Comparison of ENCODE assay signal across 30 cellular contexts in genomic region chr2:142907653-142908052, GRCh38. TPM values are rescaled to one million over a fixed set of nuclear protein-coding genes. Genes with fewer than 3 reads are reported as not detected.
"Had no signal": no experiment of that assay in that cellular context is flagged by ENCODE, and none has a peak within 500 bp of the region (broad histone marks: within the 10 kb centered on the region; RNA-seq: fewer than 3 reads in every experiment).

No MANE protein-coding gene starts in this region.

- H3K4me1 ChIP-seq: ascending aorta, body of pancreas had no signal

- H3K27me3 Mint-ChIP-seq: activated B cell treated with CpG ODN at 0.5 μM for 24 hours; activated naive CD8-positive, alpha-beta T cell treated with anti-CD3 and anti-CD28 coated beads, Interleukin-2, amount 50 U/mL, for 24 hours had no signal

- H3K36me3 Mint-ChIP-seq: activated naive CD4-positive, alpha-beta T cell treated with anti-CD3 and anti-CD28 coated beads, Interleukin-2, amount 50 U/mL, for 72 hours; T-cell had no signal

- H3K9me3 ChIP-seq: ascending aorta, body of pancreas, MG63 had no signal

- ATAC-seq: activated naive CD4-positive, alpha-beta T cell treated with anti-CD3 and anti-CD28 coated beads, Interleukin-2, amount 50 U/mL, for 72 hours; activated naive CD8-positive, alpha-beta T cell treated with anti-CD3 and anti-CD28 coated beads, Interleukin-2, amount 50 U/mL, for 24 hours; activated T-cell treated with anti-CD3 and anti-CD28 coated beads, Interleukin-2, amount 50 U/mL, for 4 hours; body of pancreas; T-cell had no signal

- H3K27ac Mint-ChIP-seq: activated B cell treated with CpG ODN at 0.5 μM for 24 hours; activated CD4-positive, alpha-beta T cell treated with anti-CD3 and anti-CD28 coated beads, Interleukin-2, amount 10 ng/mL, durations not matched to agents 24 days and 14 days; activated naive CD4-positive, alpha-beta T cell treated with anti-CD3 and anti-CD28 coated beads, Interleukin-2, amount 50 U/mL, for 72 hours; activated naive CD8-positive, alpha-beta T cell treated with anti-CD3 and anti-CD28 coated beads, Interleukin-2, amount 50 U/mL, for 24 hours; T-cell had no signal

- H3K27ac ChIP-seq: ascending aorta, body of pancreas, cardiac muscle cell had no signal

- H3K4me3 Mint-ChIP-seq: activated B cell treated with CpG ODN at 0.5 μM for 24 hours; activated CD4-positive, alpha-beta T cell treated with anti-CD3 and anti-CD28 coated beads, Interleukin-2, amount 10 ng/mL, durations not matched to agents 24 days and 14 days; activated naive CD8-positive, alpha-beta T cell treated with anti-CD3 and anti-CD28 coated beads, Interleukin-2, amount 50 U/mL, for 24 hours; activated T-cell treated with anti-CD3 and anti-CD28 coated beads, Interleukin-2, amount 50 U/mL, for 4 hours; T-cell had no signal

- H3K27me3 ChIP-seq: ascending aorta, body of pancreas, cardiac muscle cell, MG63 had no signal

- DNase-seq: activated B cell treated with CpG ODN at 0.5 μM for 24 hours; activated CD4-positive, alpha-beta T cell treated with anti-CD3 and anti-CD28 coated beads for 1 hour; activated CD4-positive, alpha-beta T cell treated with anti-CD3 and anti-CD28 coated beads, Interleukin-2, amount 10 ng/mL, durations not matched to agents 24 days and 14 days; activated CD4-positive, alpha-beta T cell treated with anti-CD3 and anti-CD28 coated beads, Interleukin-2, amount 50 U/mL, for 48 hours; activated CD8-positive, alpha-beta memory T cell treated with anti-CD3 and anti-CD28 coated beads for 24 hours; activated effector memory CD4-positive, alpha-beta T cell treated with anti-CD3 and anti-CD28 coated beads, Interleukin-2, amount 50 U/mL, for 16 hours; activated naive CD4-positive, alpha-beta T cell treated with Interleukin-2 at 50 U/mL for 16 hours; activated naive CD8-positive, alpha-beta T cell treated with anti-CD3 and anti-CD28 coated beads, Interleukin-2, amount 50 U/mL, for 24 hours; activated T-cell treated with anti-CD3 and anti-CD28 coated beads, Interleukin-2, amount 50 U/mL, for 4 hours; amniotic stem cell; body of pancreas; MG63; MV-4-11; NCI-H1092 treated with DMSO at 0.1 percent for 48 hours; NCI-H1436; NCI-H1694 treated with DMSO at 0.1 percent for 48 hours; NCI-H2029 treated with DMSO at 0.1 percent for 48 hours; NCI-H345; NCI-H510A; NCI-H526 treated with DMSO at 0.1 percent for 48 hours; NCI-H82; NK-92 treated with Interleukin-12 subunit alpha and Interleukin-12 subunit beta, amount 100 ng/mL, for 24 hours; OCI-M1; SHP77; T-cell; T-helper 2 cell; T1000 had no signal

- H3K4me3 ChIP-seq: ascending aorta, body of pancreas, cardiac muscle cell, MG63 had no signal

- H3K4me1 Mint-ChIP-seq: activated CD4-positive, alpha-beta T cell treated with anti-CD3 and anti-CD28 coated beads, Interleukin-2, amount 10 ng/mL, durations not matched to agents 24 days and 14 days; activated naive CD8-positive, alpha-beta T cell treated with anti-CD3 and anti-CD28 coated beads, Interleukin-2, amount 50 U/mL, for 24 hours; T-cell had no signal

- H3K9me3 Mint-ChIP-seq: activated CD4-positive, alpha-beta T cell treated with anti-CD3 and anti-CD28 coated beads, Interleukin-2, amount 10 ng/mL, durations not matched to agents 24 days and 14 days; activated naive CD4-positive, alpha-beta T cell treated with anti-CD3 and anti-CD28 coated beads, Interleukin-2, amount 50 U/mL, for 72 hours; activated naive CD8-positive, alpha-beta T cell treated with anti-CD3 and anti-CD28 coated beads, Interleukin-2, amount 50 U/mL, for 24 hours; activated T-cell treated with anti-CD3 and anti-CD28 coated beads, Interleukin-2, amount 50 U/mL, for 4 hours; T-cell had no signal

- H3K36me3 ChIP-seq: ascending aorta, cardiac muscle cell, MG63 had no signal

RNA-seq across cellular contexts. Expression of gene KYNU, which starts 30.2 kb away (rescaled TPM):
- total RNA-seq: activated CD4-positive, alpha-beta T cell treated with anti-CD3 and anti-CD28 coated beads, Interleukin-2, amount 10 ng/mL, durations not matched to agents 24 days and 14 days; activated naive CD4-positive, alpha-beta T cell treated with anti-CD3 and anti-CD28 coated beads, Interleukin-2, amount 50 U/mL, for 72 hours had no signal
